In the genomic region with DNA sequence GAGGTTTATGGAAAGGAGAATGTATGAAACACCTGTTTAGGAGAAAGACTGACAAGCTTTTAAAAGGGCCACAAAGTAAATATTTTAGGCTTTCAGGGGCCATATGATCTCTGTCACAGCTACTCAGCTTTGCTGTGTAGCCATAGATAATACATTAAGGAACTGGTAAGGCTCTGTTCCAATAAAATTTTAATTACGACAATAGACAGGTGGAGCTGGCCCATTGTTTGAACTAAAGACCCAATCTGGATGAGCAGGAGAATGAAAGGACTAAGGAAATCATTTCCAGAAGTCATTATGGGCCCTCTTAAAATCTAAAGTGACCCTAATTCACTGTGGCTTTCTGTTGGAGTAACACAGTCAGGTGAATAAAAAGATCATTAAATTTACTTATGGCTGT, we compare ENCODE assay signal across 1 cellular context.
TF ChIP-seq lines count a peak whose summit lies in the region.

No MANE protein-coding gene starts in this region.

TF ChIP-seq in GM23338, 12 proteins besides CTCF, POLR2A, EP300 and RAD21 (continued from another document):
- TF ChIP-seq, protein P1, sequence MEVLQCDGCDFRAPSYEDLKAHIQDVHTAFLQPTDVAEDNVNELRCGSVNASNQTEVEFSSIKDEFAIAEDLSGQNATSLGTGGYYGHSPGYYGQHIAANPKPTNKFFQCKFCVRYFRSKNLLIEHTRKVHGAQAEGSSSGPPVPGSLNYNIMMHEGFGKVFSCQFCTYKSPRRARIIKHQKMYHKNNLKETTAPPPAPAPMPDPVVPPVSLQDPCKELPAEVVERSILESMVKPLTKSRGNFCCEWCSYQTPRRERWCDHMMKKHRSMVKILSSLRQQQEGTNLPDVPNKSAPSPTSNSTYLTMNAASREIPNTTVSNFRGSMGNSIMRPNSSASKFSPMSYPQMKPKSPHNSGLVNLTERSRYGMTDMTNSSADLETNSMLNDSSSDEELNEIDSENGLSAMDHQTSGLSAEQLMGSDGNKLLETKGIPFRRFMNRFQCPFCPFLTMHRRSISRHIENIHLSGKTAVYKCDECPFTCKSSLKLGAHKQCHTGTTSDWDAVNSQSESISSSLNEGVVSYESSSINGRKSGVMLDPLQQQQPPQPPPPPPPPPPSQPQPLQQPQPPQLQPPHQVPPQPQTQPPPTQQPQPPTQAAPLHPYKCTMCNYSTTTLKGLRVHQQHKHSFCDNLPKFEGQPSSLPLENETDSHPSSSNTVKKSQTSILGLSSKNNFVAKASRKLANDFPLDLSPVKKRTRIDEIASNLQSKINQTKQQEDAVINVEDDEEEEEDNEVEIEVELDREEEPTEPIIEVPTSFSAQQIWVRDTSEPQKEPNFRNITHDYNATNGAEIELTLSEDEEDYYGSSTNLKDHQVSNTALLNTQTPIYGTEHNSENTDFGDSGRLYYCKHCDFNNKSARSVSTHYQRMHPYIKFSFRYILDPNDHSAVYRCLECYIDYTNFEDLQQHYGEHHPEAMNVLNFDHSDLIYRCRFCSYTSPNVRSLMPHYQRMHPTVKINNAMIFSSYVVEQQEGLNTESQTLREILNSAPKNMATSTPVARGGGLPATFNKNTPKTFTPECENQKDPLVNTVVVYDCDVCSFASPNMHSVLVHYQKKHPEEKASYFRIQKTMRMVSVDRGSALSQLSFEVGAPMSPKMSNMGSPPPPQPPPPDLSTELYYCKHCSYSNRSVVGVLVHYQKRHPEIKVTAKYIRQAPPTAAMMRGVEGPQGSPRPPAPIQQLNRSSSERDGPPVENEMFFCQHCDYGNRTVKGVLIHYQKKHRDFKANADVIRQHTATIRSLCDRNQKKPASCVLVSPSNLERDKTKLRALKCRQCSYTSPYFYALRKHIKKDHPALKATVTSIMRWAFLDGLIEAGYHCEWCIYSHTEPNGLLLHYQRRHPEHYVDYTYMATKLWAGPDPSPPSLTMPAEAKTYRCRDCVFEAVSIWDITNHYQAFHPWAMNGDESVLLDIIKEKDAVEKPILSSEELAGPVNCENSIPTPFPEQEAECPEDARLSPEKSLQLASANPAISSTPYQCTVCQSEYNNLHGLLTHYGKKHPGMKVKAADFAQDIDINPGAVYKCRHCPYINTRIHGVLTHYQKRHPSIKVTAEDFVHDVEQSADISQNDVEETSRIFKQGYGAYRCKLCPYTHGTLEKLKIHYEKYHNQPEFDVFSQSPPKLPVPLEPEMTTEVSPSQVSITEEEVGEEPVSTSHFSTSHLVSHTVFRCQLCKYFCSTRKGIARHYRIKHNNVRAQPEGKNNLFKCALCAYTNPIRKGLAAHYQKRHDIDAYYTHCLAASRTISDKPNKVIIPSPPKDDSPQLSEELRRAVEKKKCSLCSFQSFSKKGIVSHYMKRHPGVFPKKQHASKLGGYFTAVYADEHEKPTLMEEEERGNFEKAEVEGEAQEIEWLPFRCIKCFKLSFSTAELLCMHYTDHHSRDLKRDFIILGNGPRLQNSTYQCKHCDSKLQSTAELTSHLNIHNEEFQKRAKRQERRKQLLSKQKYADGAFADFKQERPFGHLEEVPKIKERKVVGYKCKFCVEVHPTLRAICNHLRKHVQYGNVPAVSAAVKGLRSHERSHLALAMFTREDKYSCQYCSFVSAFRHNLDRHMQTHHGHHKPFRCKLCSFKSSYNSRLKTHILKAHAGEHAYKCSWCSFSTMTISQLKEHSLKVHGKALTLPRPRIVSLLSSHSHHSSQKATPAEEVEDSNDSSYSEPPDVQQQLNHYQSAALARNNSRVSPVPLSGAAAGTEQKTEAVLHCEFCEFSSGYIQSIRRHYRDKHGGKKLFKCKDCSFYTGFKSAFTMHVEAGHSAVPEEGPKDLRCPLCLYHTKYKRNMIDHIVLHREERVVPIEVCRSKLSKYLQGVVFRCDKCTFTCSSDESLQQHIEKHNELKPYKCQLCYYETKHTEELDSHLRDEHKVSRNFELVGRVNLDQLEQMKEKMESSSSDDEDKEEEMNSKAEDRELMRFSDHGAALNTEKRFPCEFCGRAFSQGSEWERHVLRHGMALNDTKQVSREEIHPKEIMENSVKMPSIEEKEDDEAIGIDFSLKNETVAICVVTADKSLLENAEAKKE (CRISPR knock-in tag; IDR thresholded peaks at IDR 0.05), result no peak
- TF ChIP-seq STAT1 (IDR thresholded peaks at IDR 0.05; ENCODE audit: unreplicated experiment), result no peak
- TF ChIP-seq JUNB (IDR thresholded peaks at IDR 0.05; ENCODE audit: unreplicated experiment), result no peak
- TF ChIP-seq EZH2 (IDR thresholded peaks at IDR 0.05; ENCODE audit: low read depth, unreplicated experiment), result no peak
- TF ChIP-seq ZNF114 (CRISPR knock-in tag; IDR thresholded peaks at IDR 0.05), result no peak
- TF ChIP-seq, protein P2, sequence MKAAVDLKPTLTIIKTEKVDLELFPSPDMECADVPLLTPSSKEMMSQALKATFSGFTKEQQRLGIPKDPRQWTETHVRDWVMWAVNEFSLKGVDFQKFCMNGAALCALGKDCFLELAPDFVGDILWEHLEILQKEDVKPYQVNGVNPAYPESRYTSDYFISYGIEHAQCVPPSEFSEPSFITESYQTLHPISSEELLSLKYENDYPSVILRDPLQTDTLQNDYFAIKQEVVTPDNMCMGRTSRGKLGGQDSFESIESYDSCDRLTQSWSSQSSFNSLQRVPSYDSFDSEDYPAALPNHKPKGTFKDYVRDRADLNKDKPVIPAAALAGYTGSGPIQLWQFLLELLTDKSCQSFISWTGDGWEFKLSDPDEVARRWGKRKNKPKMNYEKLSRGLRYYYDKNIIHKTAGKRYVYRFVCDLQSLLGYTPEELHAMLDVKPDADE (IDR thresholded peaks at IDR 0.05), result no peak
- TF ChIP-seq EZH2phosphoT487 (IDR thresholded peaks at IDR 0.05; ENCODE audit: unreplicated experiment), result no peak
TF ChIP-seq in GM23338: peak in this region for 0.
